In the genomic region with DNA sequence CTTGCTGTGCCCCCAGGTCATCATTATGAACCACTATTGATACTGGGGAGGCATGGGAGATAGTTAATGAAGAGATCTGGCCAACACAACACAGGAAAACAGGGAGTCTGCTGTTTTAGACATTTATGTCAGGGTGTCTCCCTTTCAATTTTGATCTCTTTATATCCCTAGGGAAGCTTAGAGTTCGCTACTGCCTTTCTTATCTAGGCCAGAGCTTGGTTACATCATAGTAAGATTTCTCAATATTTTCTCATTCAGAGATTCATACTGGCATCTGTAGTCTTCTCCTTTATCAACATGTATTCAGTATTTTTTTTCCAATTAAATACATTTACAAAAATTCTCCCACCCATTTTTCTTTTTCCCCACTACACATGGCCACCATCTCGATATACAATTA, we compare ENCODE assay signal across 1 cellular context.
TF ChIP-seq lines count a peak whose summit lies in the region.

No MANE protein-coding gene starts in this region.

TF ChIP-seq in IMR-90, 13 proteins besides CTCF, POLR2A, EP300 and RAD21 (continued from another document):
- TF ChIP-seq MAZ (IDR thresholded peaks at IDR 0.05; ENCODE audit: borderline replicate concordance, low read depth, low read length) (no peak), MXI1 (IDR thresholded peaks at IDR 0.05; ENCODE audit: borderline replicate concordance, low read depth, low read length) (no peak)
